20 cellular contexts compared by ENCODE assay signal in the genomic region with DNA sequence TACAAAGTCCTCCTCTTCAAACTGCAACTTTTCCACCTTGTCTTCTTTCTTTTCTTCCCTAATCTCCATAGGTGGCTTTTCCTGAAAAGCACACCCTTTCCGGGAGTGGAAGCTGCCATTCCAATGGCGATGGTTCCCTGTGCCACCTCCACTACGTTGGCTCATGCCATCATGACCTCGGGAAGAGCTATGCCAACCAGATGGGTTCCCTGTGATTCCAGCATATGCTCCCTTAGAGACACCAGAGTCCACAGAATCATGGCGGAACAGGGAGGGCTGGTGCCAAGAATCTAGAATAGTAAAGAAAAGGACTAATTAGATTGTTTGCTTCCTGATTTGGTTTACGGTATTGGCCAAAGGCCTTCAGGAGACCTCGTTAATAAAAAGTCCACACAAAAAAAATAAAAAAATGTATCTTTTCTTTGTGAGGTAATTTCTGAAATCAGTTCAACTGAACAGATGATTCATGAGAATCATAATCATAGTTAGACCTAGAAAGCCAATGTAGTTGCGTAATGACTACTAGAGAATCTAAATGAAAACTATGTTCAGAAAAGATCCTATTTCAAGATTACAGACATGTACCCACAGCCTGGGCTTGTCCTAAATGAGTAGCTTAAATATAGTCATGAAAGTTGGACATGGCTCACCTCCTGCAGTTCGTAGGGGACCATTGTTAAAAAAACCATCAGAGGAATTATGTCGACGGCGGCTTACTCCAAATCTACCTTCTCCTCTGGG. TPM values are rescaled to one million over a fixed set of nuclear protein-coding genes. Genes with fewer than 3 reads are reported as not detected.
DNase-seq lines count a peak whose midpoint lies in the region; ATAC-seq and TF ChIP-seq lines count a peak whose summit lies in the region.
"Had no signal": no experiment of that assay in that cellular context is flagged by ENCODE, and none has a peak within 500 bp of the region (broad histone marks: within the 10 kb centered on the region; RNA-seq: fewer than 3 reads in every experiment).

No MANE protein-coding gene starts in this region.

- H3K27ac Mint-ChIP-seq in CD4-positive, CD25-positive, alpha-beta regulatory T cell = peak overlapping the region in 1 of 3 donors; percentile 67
- H3K27ac Mint-ChIP-seq in activated CD4-positive, alpha-beta memory T cell treated with anti-CD3 and anti-CD28 coated beads, Interleukin-2, amount 10 ng/mL, durations not matched to agents 7 days and 5 days = peak overlapping the region; percentile 45

- H3K4me3 ChIP-seq in AG09309 (ENCODE audit: control insufficient read depth, low read depth, low read length) = no peak overlapping the region
- peak overlapping the region; percentile 14 for H3K4me3 ChIP-seq in CD4-positive, CD25-positive, alpha-beta regulatory T cell (ENCODE audit: low read depth, low read length)
- H3K4me3 ChIP-seq: dorsolateral prefrontal cortex, esophagus squamous epithelium, SJSA1, upper lobe of left lung had no signal

- H3K36me3 Mint-ChIP-seq in CD4-positive, CD25-positive, alpha-beta regulatory T cell = peaks cover 45% of the 10 kb centered on the region
- peaks cover 75% of the 10 kb centered on the region for H3K36me3 Mint-ChIP-seq in activated CD4-positive, alpha-beta memory T cell treated with anti-CD3 and anti-CD28 coated beads, Interleukin-2, amount 10 ng/mL, durations not matched to agents 7 days and 5 days (ENCODE audit: low read depth)

- no peak overlapping the region for H3K27ac ChIP-seq in CD4-positive, CD25-positive, alpha-beta regulatory T cell (ENCODE audit: insufficient read depth, low read length, poor library complexity, severe bottlenecking)
- H3K27ac ChIP-seq: dorsolateral prefrontal cortex, esophagus squamous epithelium, SJSA1, upper lobe of left lung had no signal

- POLR2A ChIA-PET in activated CD4-positive, alpha-beta memory T cell treated with anti-CD3 and anti-CD28 coated beads, Interleukin-2, amount 10 ng/mL, durations not matched to agents 7 days and 5 days (lab: Charles Lee) = interaction anchor here (0.5 to 2.3 kb wide), 4 partner anchors 9 to 669 kb away, joined by 3 to 16 read pairs (median 3); partner anchors contain the start of genes GPBP1L1 and NASP

- H3K9me3 ChIP-seq in CD4-positive, CD25-positive, alpha-beta regulatory T cell (ENCODE audit: control insufficient read depth in 2 of 2, low read length in 2 of 2) = no peaks in the 10 kb centered on the region
- H3K9me3 ChIP-seq: esophagus squamous epithelium, SJSA1, upper lobe of left lung had no signal

- no peaks in the 10 kb centered on the region for H3K27me3 ChIP-seq in CD4-positive, CD25-positive, alpha-beta regulatory T cell (ENCODE audit: control insufficient read depth, insufficient read depth, low read length)
- H3K27me3 ChIP-seq: dorsolateral prefrontal cortex, esophagus squamous epithelium, SJSA1, upper lobe of left lung had no signal

- H3K36me3 ChIP-seq in CD4-positive, CD25-positive, alpha-beta regulatory T cell (ENCODE audit: control insufficient read depth, insufficient read depth, low read length) = peaks cover 96% of the 10 kb centered on the region

- H3K27me3 Mint-ChIP-seq in CD4-positive, CD25-positive, alpha-beta regulatory T cell = no peaks in the 10 kb centered on the region
- H3K27me3 Mint-ChIP-seq in activated CD4-positive, alpha-beta memory T cell treated with anti-CD3 and anti-CD28 coated beads, Interleukin-2, amount 10 ng/mL, durations not matched to agents 7 days and 5 days = no peaks in the 10 kb centered on the region
- H3K27me3 Mint-ChIP-seq: brain had no signal

- H3K4me3 Mint-ChIP-seq in CD4-positive, CD25-positive, alpha-beta regulatory T cell = peak overlapping the region in 1 of 4 donors; percentile 10
- H3K4me3 Mint-ChIP-seq in activated CD4-positive, alpha-beta memory T cell treated with anti-CD3 and anti-CD28 coated beads, Interleukin-2, amount 10 ng/mL, durations not matched to agents 7 days and 5 days = no peak overlapping the region
- H3K4me3 Mint-ChIP-seq: brain had no signal

- DNase-seq in AG09309 (ENCODE audit: low read depth) (peak; percentile 21), fibroblast of gingiva (ENCODE audit: low read depth) (peak; percentile 70)
- DNase-seq in CD4-positive, CD25-positive, alpha-beta regulatory T cell = peak in 1 of 3 donors; percentile 22
- DNase-seq in activated CD4-positive, alpha-beta memory T cell treated with anti-CD3 and anti-CD28 coated beads, Interleukin-2, amount 10 ng/mL, durations not matched to agents 7 days and 5 days = no peak
- no peak for DNase-seq in stimulated activated naive CD4-positive, alpha-beta T cell treated with Interleukin-2 at 50 U/mL for 16 hours (lab: John Stamatoyannopoulos, UW)
- DNase-seq: activated CD4-positive, alpha-beta T cell treated with anti-CD3 and anti-CD28 coated beads, Interleukin-2, amount 50 U/mL, for 4 hours; activated gamma-delta T cell; esophagus squamous epithelium; NCI-H1048; NCI-H69; nucleus accumbens; stimulated activated CD4-positive, alpha-beta T cell treated with anti-CD3 and anti-CD28 coated beads, Interleukin-4, amount 100 ng/mL, for 4 hours; upper lobe of left lung had no signal

- TF ChIP-seq CTCF in AG09309 (IDR thresholded peaks at IDR 0.05; ENCODE audit: control insufficient read depth, insufficient read depth, low read depth, low read length, missing control alignments) = no peak

- H3K4me1 Mint-ChIP-seq in CD4-positive, CD25-positive, alpha-beta regulatory T cell = peaks cover 12 to 30% (median 18%) of the 10 kb centered on the region in 4 donors
- peaks cover 24% of the 10 kb centered on the region for H3K4me1 Mint-ChIP-seq in activated CD4-positive, alpha-beta memory T cell treated with anti-CD3 and anti-CD28 coated beads, Interleukin-2, amount 10 ng/mL, durations not matched to agents 7 days and 5 days
- H3K4me1 Mint-ChIP-seq: brain had no signal

- ATAC-seq in CD4-positive, CD25-positive, alpha-beta regulatory T cell (ENCODE audit: low read depth in 2 of 2) = no peak
- no peak for ATAC-seq in GM21786 (IDR thresholded peaks at IDR 0.05; ENCODE audit: unreplicated experiment)
- ATAC-seq in HG03378 (IDR thresholded peaks at IDR 0.05; ENCODE audit: unreplicated experiment) = no peak
- ATAC-seq in HG03175 (IDR thresholded peaks at IDR 0.05; ENCODE audit: unreplicated experiment) = no peak
- ATAC-seq: sciatic nerve had no signal

- H3K9me3 Mint-ChIP-seq in CD4-positive, CD25-positive, alpha-beta regulatory T cell = no peaks in the 10 kb centered on the region
- H3K9me3 Mint-ChIP-seq in activated CD4-positive, alpha-beta memory T cell treated with anti-CD3 and anti-CD28 coated beads, Interleukin-2, amount 10 ng/mL, durations not matched to agents 7 days and 5 days = no peaks in the 10 kb centered on the region
- H3K9me3 Mint-ChIP-seq: brain had no signal

- CTCF ChIA-PET in activated CD4-positive, alpha-beta memory T cell treated with anti-CD3 and anti-CD28 coated beads, Interleukin-2, amount 10 ng/mL, durations not matched to agents 7 days and 5 days (lab: Charles Lee) = interaction anchor here (0.9 kb wide), 1 partner anchor 189 kb away, joined by 3 read pairs; no protein-coding TSS in a partner anchor

- no peaks in the 10 kb centered on the region for H3K4me1 ChIP-seq in CD4-positive, CD25-positive, alpha-beta regulatory T cell (ENCODE audit: control insufficient read depth, insufficient read depth, low read length, poor library complexity, severe bottlenecking)
- H3K4me1 ChIP-seq: esophagus squamous epithelium, SJSA1, upper lobe of left lung had no signal

RNA-seq across cellular contexts. Expression of gene CCDC17, which starts 30.9 kb away (rescaled TPM):
- 6.1 TPM for total RNA-seq in CD4-positive, CD25-positive, alpha-beta regulatory T cell
- under 1 TPM in 2 of 4 donors, not detected in 2; 0.23 to 0.25 TPM for polyA plus RNA-seq in CD4-positive, CD25-positive, alpha-beta regulatory T cell
- 1 to 10 TPM; 2.6 to 3.6 TPM for total RNA-seq in activated CD4-positive, alpha-beta memory T cell treated with anti-CD3 and anti-CD28 coated beads, Interleukin-2, amount 10 ng/mL, durations not matched to agents 7 days and 5 days

RNA-seq across cellular contexts. Expression of gene GPBP1L1, which starts 31.6 kb away (rescaled TPM):
- total RNA-seq in CD4-positive, CD25-positive, alpha-beta regulatory T cell = 177 TPM
- polyA plus RNA-seq in CD4-positive, CD25-positive, alpha-beta regulatory T cell = 100 to 1,000 TPM in 2 of 4 donors, 10 to 100 TPM in 2; 96.2 to 104 (median 98.9) TPM
- total RNA-seq in activated CD4-positive, alpha-beta memory T cell treated with anti-CD3 and anti-CD28 coated beads, Interleukin-2, amount 10 ng/mL, durations not matched to agents 7 days and 5 days = 100 to 1,000 TPM; 130 to 134 TPM

RNA-seq across cellular contexts. Expression of gene TMEM69, which starts 33.3 kb away (rescaled TPM):
- 15.5 TPM for total RNA-seq in CD4-positive, CD25-positive, alpha-beta regulatory T cell
- 10 to 100 TPM; 41.5 to 57.7 (median 53.7) TPM for polyA plus RNA-seq in CD4-positive, CD25-positive, alpha-beta regulatory T cell
- total RNA-seq in activated CD4-positive, alpha-beta memory T cell treated with anti-CD3 and anti-CD28 coated beads, Interleukin-2, amount 10 ng/mL, durations not matched to agents 7 days and 5 days = 10 to 100 TPM; 19.2 to 22.6 TPM

Comparison
In these comparisons a context has a peak if more than half of its experiments do, and no peak if none do; other contexts are left out.
1. DNase-seq: peak in AG09309 (single experiment) and fibroblast of gingiva (single experiment); none in activated CD4-positive, alpha-beta memory T cell treated with anti-CD3 and anti-CD28 coated beads, Interleukin-2, amount 10 ng/mL, durations not matched to agents 7 days and 5 days (single experiment) and stimulated activated naive CD4-positive, alpha-beta T cell treated with Interleukin-2 at 50 U/mL for 16 hours (single experiment).